Comparison of ENCODE assay signal across 8 cellular contexts in genomic region chr19:11964496-11964857, GRCh38. TPM values are rescaled to one million over a fixed set of nuclear protein-coding genes. Genes with fewer than 3 reads are reported as not detected.
DNase-seq lines count a peak whose midpoint lies in the region; ATAC-seq lines count a peak whose summit lies in the region.

No MANE protein-coding gene starts in this region.

- H3K9me3 Mint-ChIP-seq in activated naive CD4-positive, alpha-beta T cell treated with anti-CD3 and anti-CD28 coated beads, Interleukin-2, amount 10 ng/mL, durations not matched to agents 7 days and 5 days = peaks cover 16% of the 10 kb centered on the region
- no peaks in the 10 kb centered on the region for H3K9me3 Mint-ChIP-seq in stimulated activated memory B cell treated with anti-CD40 and anti-IgM and Interleukin-4, amounts not matched to agents 10 μg/mL and 1 μg/mL and 100 μg/mL, for 72 hours

- no peaks in the 10 kb centered on the region for H3K27me3 Mint-ChIP-seq in activated naive CD4-positive, alpha-beta T cell treated with anti-CD3 and anti-CD28 coated beads, Interleukin-2, amount 10 ng/mL, durations not matched to agents 7 days and 5 days
- H3K27me3 Mint-ChIP-seq in stimulated activated memory B cell treated with anti-CD40 and anti-IgM and Interleukin-4, amounts not matched to agents 10 μg/mL and 1 μg/mL and 100 μg/mL, for 72 hours = no peaks in the 10 kb centered on the region

- DNase-seq in activated naive CD4-positive, alpha-beta T cell treated with anti-CD3 and anti-CD28 coated beads, Interleukin-2, amount 10 ng/mL, durations not matched to agents 7 days and 5 days = no peak
- DNase-seq in activated naive CD4-positive, alpha-beta T cell (lab: John Stamatoyannopoulos, UW) = no peak
- DNase-seq in activated naive CD4-positive, alpha-beta T cell treated with anti-CD3 and anti-CD28 coated beads, Interleukin-2, amount 50 U/mL, for 16 hours = peak; percentile 11
- DNase-seq in occipital lobe (lab: John Stamatoyannopoulos, UW) = no peak

- peak overlapping the region; percentile 94 for H3K27ac Mint-ChIP-seq in activated naive CD4-positive, alpha-beta T cell treated with anti-CD3 and anti-CD28 coated beads, Interleukin-2, amount 10 ng/mL, durations not matched to agents 7 days and 5 days
- H3K27ac Mint-ChIP-seq in stimulated activated memory B cell treated with anti-CD40 and anti-IgM and Interleukin-4, amounts not matched to agents 10 μg/mL and 1 μg/mL and 100 μg/mL, for 72 hours = peak overlapping the region; percentile 88

- peak overlapping the region; percentile 86 for H3K4me3 Mint-ChIP-seq in activated naive CD4-positive, alpha-beta T cell treated with anti-CD3 and anti-CD28 coated beads, Interleukin-2, amount 10 ng/mL, durations not matched to agents 7 days and 5 days
- H3K4me3 Mint-ChIP-seq in stimulated activated memory B cell treated with anti-CD40 and anti-IgM and Interleukin-4, amounts not matched to agents 10 μg/mL and 1 μg/mL and 100 μg/mL, for 72 hours = peak overlapping the region; percentile 94

- H3K4me1 Mint-ChIP-seq in activated naive CD4-positive, alpha-beta T cell treated with anti-CD3 and anti-CD28 coated beads, Interleukin-2, amount 10 ng/mL, durations not matched to agents 7 days and 5 days = peaks cover 22% of the 10 kb centered on the region
- peaks cover 33% of the 10 kb centered on the region for H3K4me1 Mint-ChIP-seq in stimulated activated memory B cell treated with anti-CD40 and anti-IgM and Interleukin-4, amounts not matched to agents 10 μg/mL and 1 μg/mL and 100 μg/mL, for 72 hours

- CTCF ChIA-PET in activated naive CD4-positive, alpha-beta T cell treated with anti-CD3 and anti-CD28 coated beads, Interleukin-2, amount 10 ng/mL, durations not matched to agents 7 days and 5 days (lab: Charles Lee) = interaction anchor here (0.6 to 3.3 kb wide), 9 partner anchors 10 to 176 kb away, joined by 3 to 36 read pairs (median 3); partner anchors contain the start of gene ZNF20

- peak overlapping the region; percentile 62 for H3K4me3 ChIP-seq in iPS-11a (ENCODE audit: low read depth, low read length)

- no peak for ATAC-seq in stimulated activated memory B cell treated with anti-CD40 and anti-IgM and Interleukin-4, amounts not matched to agents 10 μg/mL and 1 μg/mL and 100 μg/mL, for 72 hours
- ATAC-seq in GM21825 (IDR thresholded peaks at IDR 0.05; ENCODE audit: unreplicated experiment) = no peak
- ATAC-seq in GM21723 (IDR thresholded peaks at IDR 0.05; ENCODE audit: unreplicated experiment) = no peak

- H3K36me3 Mint-ChIP-seq in activated naive CD4-positive, alpha-beta T cell treated with anti-CD3 and anti-CD28 coated beads, Interleukin-2, amount 10 ng/mL, durations not matched to agents 7 days and 5 days = peaks cover 13% of the 10 kb centered on the region
- H3K36me3 Mint-ChIP-seq in stimulated activated memory B cell treated with anti-CD40 and anti-IgM and Interleukin-4, amounts not matched to agents 10 μg/mL and 1 μg/mL and 100 μg/mL, for 72 hours = peaks cover under 1% of the 10 kb centered on the region

RNA-seq across cellular contexts. Expression of gene ZNF763, which starts 0.4 kb away (rescaled TPM):
- total RNA-seq in occipital lobe = 6.7 TPM

RNA-seq across cellular contexts. Expression of gene ZNF700, which starts 39.6 kb away (rescaled TPM):
- 18.9 TPM for total RNA-seq in occipital lobe
